Comparison of ENCODE assay signal across 9 cellular contexts in the genomic region with DNA sequence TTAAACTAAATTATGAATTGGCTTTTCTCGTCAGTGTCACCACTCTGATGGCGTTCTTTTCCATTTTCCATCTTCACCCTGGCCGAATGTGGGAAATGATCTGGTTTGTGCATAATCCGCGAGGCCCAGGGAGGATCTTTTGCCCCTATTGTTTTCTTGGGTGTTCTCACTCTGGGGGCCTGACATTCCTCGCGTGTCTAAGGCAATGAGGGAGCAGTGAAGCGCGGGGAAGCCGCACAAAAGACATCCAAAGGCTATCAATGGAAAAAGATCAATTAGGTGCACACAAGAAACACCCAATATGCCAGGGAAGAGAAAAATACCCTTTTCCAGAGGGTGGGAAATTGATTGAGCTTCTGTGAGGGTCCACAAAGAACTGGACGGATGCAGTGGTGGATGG. TPM values are rescaled to one million over a fixed set of nuclear protein-coding genes. Genes with fewer than 3 reads are reported as not detected.
DNase-seq lines count a peak whose midpoint lies in the region; ATAC-seq, FAIRE-seq and TF ChIP-seq lines count a peak whose summit lies in the region.
"Had no signal": no experiment of that assay in that cellular context is flagged by ENCODE, and none has a peak within 500 bp of the region (broad histone marks: within the 10 kb centered on the region; RNA-seq: fewer than 3 reads in every experiment).

No MANE protein-coding gene starts in this region.

- no peak for FAIRE-seq in GM19239 (lab: Jason Lieb, UNC)

- no peak for DNase-seq in H7
- DNase-seq in skeletal muscle cell (ENCODE audit: low read depth): no peak
- DNase-seq in effector CD8-positive, alpha-beta T cell (lab: John Stamatoyannopoulos, UW): no peak
- DNase-seq in GM19239 (ENCODE audit: insufficient read length, low spot score): no peak
- DNase-seq: activated effector memory CD4-positive, alpha-beta T cell treated with Interleukin-2 at 50 U/mL for 16 hours had no signal

- no peak for TF ChIP-seq POLR2A in gastroesophageal sphincter (IDR thresholded peaks at IDR 0.05)

- H3K36me3 ChIP-seq in H7 (replicated peaks; ENCODE audit: control insufficient read depth, insufficient read depth, low read length): no peaks in the 10 kb centered on the region
- no peaks in the 10 kb centered on the region for H3K36me3 ChIP-seq in gastroesophageal sphincter

- H3K27me3 ChIP-seq in H7 (ENCODE audit: control insufficient read depth, insufficient read depth, low read length) (peaks cover 25% of the 10 kb centered on the region), gastroesophageal sphincter (no peaks in the 10 kb centered on the region)

- TF ChIP-seq EP300 in gastroesophageal sphincter (IDR thresholded peaks at IDR 0.05): no peak

- H3K9me3 ChIP-seq in gastroesophageal sphincter: no peaks in the 10 kb centered on the region

- ATAC-seq in gastroesophageal sphincter (no peak), HG02938 (IDR thresholded peaks at IDR 0.05; ENCODE audit: unreplicated experiment) (no peak), GM19452 (IDR thresholded peaks at IDR 0.05; ENCODE audit: unreplicated experiment) (no peak)

- TF ChIP-seq CTCF in WI38 (IDR thresholded peaks at IDR 0.05; ENCODE audit: low read depth, low read length) (no peak), gastroesophageal sphincter (IDR thresholded peaks at IDR 0.05) (no peak)

- H3K4me3 ChIP-seq in H7 (ENCODE audit: insufficient read depth, low read depth, low read length) (peak overlapping the region; percentile 83), WI38 (ENCODE audit: low read depth, low read length) (peak overlapping the region; percentile 81), gastroesophageal sphincter (peak overlapping the region; percentile 83 to 97), skeletal muscle cell (ENCODE audit: low read depth, low read length) (peak overlapping the region; percentile 79)

- WGBS in gastroesophageal sphincter (ENCODE audit: low coverage in 1 of 2), 2 donors: 77% methylated on average over 10 of the region's 11 CpGs; no CpG with 5 or more reads in 1 of the 2 donors

- peak overlapping the region; percentile 81 to 99 (median 96) for H3K27ac ChIP-seq in gastroesophageal sphincter

- peaks cover 0 to 31% (median 9%) of the 10 kb centered on the region in 3 donors for H3K4me1 ChIP-seq in gastroesophageal sphincter

RNA-seq across cellular contexts. Expression of a gene that starts 1.0 kb away (rescaled TPM):
- 11.8 and 19.1 TPM in 2 replicates for total RNA-seq in H7 (2014; rRNA removed; shearing (Covaris generic))
- 100 to 1,000 TPM in 2 of 4 donors, 10 to 100 TPM in 2; 81.4 to 167 (median 121) TPM for total RNA-seq in gastroesophageal sphincter
